Comparison of ENCODE assay signal across 1 cellular context in the genomic region with DNA sequence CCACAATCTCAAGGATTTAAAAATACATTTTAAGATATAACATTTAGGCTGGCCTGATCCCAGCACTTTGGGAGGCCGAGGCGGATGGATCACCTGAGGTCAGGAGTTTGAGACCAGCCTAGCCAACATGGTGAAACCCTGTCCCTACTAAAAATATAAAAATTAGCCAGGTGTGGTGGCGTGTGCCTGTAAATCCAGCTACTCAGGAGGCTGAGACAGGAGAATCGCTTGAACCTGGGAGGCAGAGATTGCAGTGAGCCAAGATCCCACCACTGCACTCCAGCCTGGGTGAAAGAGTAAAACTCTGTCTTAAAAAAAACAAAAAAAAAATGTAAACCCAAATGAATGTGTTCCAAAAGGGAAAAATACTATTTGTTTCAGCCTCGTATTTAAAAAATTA.
A peak's percentile ranks its signal among the peaks of the same experiment; 100 is the strongest.
TF ChIP-seq lines count a peak whose summit lies in the region.

No MANE protein-coding gene starts in this region.

TF ChIP-seq in HepG2, 621 proteins besides CTCF, POLR2A, EP300 and RAD21:
- TF ChIP-seq ADNP (CRISPR knock-in tag; IDR thresholded peaks at IDR 0.05) (peak; percentile 50; the same call in 1 of the 2 replicates), ZNF460 (CRISPR knock-in tag; IDR thresholded peaks at IDR 0.05; ENCODE audit: borderline replicate concordance) (peak; percentile 93), RCOR2 (CRISPR knock-in tag; IDR thresholded peaks at IDR 0.05) (peak; percentile 51; the same call in 1 of the 2 replicates), ZBTB38 (CRISPR knock-in tag; IDR thresholded peaks at IDR 0.05) (peak; percentile 80; the same call in 1 of the 2 replicates), SATB2 (CRISPR knock-in tag; IDR thresholded peaks at IDR 0.05) (0 out of 2 replicates have a peak, but pooled peaks have one; percentile 7), YEATS2 (CRISPR knock-in tag; IDR thresholded peaks at IDR 0.05; ENCODE audit: borderline replicate concordance) (0 out of 2 replicates have a peak, but pooled peaks have one; percentile 10), THAP11 (CRISPR knock-in tag; IDR thresholded peaks at IDR 0.05) (0 out of 2 replicates have a peak, but pooled peaks have one; percentile 3), MED1 (CRISPR knock-in tag; IDR thresholded peaks at IDR 0.05) (0 out of 2 replicates have a peak, but pooled peaks have one; percentile 1), ZMYM2 (CRISPR knock-in tag; IDR thresholded peaks at IDR 0.05) (0 out of 2 replicates have a peak, but pooled peaks have one; percentile 39), ZMYM3 (CRISPR knock-in tag; IDR thresholded peaks at IDR 0.05) (peak; percentile 35; the same call in 1 of the 2 replicates), MBD4 (IDR thresholded peaks at IDR 0.05; ENCODE audit: borderline replicate concordance, low read length) (peak; percentile 6; the same call in 1 of the 2 replicates), ZNF670 (CRISPR knock-in tag; IDR thresholded peaks at IDR 0.05; ENCODE audit: borderline replicate concordance) (0 out of 2 replicates have a peak, but pooled peaks have one; percentile 30)
- TF ChIP-seq, protein P1, sequence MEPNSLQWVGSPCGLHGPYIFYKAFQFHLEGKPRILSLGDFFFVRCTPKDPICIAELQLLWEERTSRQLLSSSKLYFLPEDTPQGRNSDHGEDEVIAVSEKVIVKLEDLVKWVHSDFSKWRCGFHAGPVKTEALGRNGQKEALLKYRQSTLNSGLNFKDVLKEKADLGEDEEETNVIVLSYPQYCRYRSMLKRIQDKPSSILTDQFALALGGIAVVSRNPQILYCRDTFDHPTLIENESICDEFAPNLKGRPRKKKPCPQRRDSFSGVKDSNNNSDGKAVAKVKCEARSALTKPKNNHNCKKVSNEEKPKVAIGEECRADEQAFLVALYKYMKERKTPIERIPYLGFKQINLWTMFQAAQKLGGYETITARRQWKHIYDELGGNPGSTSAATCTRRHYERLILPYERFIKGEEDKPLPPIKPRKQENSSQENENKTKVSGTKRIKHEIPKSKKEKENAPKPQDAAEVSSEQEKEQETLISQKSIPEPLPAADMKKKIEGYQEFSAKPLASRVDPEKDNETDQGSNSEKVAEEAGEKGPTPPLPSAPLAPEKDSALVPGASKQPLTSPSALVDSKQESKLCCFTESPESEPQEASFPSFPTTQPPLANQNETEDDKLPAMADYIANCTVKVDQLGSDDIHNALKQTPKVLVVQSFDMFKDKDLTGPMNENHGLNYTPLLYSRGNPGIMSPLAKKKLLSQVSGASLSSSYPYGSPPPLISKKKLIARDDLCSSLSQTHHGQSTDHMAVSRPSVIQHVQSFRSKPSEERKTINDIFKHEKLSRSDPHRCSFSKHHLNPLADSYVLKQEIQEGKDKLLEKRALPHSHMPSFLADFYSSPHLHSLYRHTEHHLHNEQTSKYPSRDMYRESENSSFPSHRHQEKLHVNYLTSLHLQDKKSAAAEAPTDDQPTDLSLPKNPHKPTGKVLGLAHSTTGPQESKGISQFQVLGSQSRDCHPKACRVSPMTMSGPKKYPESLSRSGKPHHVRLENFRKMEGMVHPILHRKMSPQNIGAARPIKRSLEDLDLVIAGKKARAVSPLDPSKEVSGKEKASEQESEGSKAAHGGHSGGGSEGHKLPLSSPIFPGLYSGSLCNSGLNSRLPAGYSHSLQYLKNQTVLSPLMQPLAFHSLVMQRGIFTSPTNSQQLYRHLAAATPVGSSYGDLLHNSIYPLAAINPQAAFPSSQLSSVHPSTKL (CRISPR knock-in tag; IDR thresholded peaks at IDR 0.05), result 0 out of 2 replicates have a peak, but pooled peaks have one; percentile 1
- TF ChIP-seq, protein P2, sequence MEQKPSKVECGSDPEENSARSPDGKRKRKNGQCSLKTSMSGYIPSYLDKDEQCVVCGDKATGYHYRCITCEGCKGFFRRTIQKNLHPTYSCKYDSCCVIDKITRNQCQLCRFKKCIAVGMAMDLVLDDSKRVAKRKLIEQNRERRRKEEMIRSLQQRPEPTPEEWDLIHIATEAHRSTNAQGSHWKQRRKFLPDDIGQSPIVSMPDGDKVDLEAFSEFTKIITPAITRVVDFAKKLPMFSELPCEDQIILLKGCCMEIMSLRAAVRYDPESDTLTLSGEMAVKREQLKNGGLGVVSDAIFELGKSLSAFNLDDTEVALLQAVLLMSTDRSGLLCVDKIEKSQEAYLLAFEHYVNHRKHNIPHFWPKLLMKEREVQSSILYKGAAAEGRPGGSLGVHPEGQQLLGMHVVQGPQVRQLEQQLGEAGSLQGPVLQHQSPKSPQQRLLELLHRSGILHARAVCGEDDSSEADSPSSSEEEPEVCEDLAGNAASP (CRISPR knock-in tag; IDR thresholded peaks at IDR 0.05; ENCODE audit: borderline replicate concordance), result peak; percentile 5; the same call in 1 of the 2 replicates
TF ChIP-seq in HepG2: peak in this region for 14; not testable (repeated sequence) for 607.
